19 cellular contexts compared by ENCODE assay signal in the genomic region with DNA sequence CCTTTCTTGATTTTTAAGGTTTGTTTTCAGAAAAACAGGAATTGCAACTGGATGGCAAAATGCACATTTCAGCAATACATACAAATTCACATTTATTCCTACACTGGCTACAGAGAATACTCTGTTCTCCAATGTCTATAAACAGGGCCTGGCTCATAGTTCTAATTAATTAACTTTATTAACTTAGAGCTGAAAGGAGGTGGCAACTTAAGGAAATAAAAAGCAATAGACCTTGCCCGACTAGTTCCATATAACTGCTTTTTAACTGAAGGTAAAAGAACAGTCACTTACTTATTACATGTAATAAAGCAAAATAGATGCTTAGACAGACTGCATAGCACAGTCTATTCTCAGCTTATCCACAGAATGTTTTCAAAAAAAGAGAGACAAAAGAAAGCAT.
"Had no signal": no experiment of that assay in that cellular context is flagged by ENCODE, and none has a peak within 500 bp of the region (broad histone marks: within the 10 kb centered on the region; RNA-seq: fewer than 3 reads in every experiment).

No MANE protein-coding gene starts in this region.

- H3K4me1 Mint-ChIP-seq: stimulated activated effector memory CD8-positive, alpha-beta T cell treated with anti-CD3 and anti-CD28 coated beads, Interleukin-12 subunit alpha, Interleukin-12 subunit beta, amount 100 ng/mL, for 72 hours had no signal

- H3K9me3 Mint-ChIP-seq: stimulated activated effector memory CD8-positive, alpha-beta T cell treated with anti-CD3 and anti-CD28 coated beads, Interleukin-12 subunit alpha, Interleukin-12 subunit beta, amount 100 ng/mL, for 72 hours had no signal

- H3K27me3 Mint-ChIP-seq: naive thymus-derived CD8-positive, alpha-beta T cell had no signal

- H3K27me3 ChIP-seq: colonic mucosa, esophagus squamous epithelium, gastroesophageal sphincter, transverse colon had no signal

- H3K36me3 Mint-ChIP-seq: naive thymus-derived CD8-positive, alpha-beta T cell; stimulated activated effector memory CD8-positive, alpha-beta T cell treated with anti-CD3 and anti-CD28 coated beads, Interleukin-12 subunit alpha, Interleukin-12 subunit beta, amount 100 ng/mL, for 72 hours had no signal

- H3K27ac ChIP-seq: colonic mucosa, gastroesophageal sphincter, thoracic aorta, transverse colon had no signal

- H3K4me1 ChIP-seq: colonic mucosa had no signal

- H3K4me3 ChIP-seq: colonic mucosa, esophagus squamous epithelium, gastroesophageal sphincter, mucosa of descending colon, smooth muscle cell, thoracic aorta, transverse colon had no signal

- ATAC-seq: gastroesophageal sphincter; left lobe of liver; mucosa of descending colon; naive thymus-derived CD8-positive, alpha-beta T cell; stimulated activated effector memory CD8-positive, alpha-beta T cell treated with anti-CD3 and anti-CD28 coated beads, Interleukin-12 subunit alpha, Interleukin-12 subunit beta, amount 100 ng/mL, for 72 hours; stimulated activated naive CD8-positive, alpha-beta T cell treated with anti-CD3 and anti-CD28 coated beads, Interleukin-15, Interleukin-2, amounts not matched to agents 100 U/mL and 50 U/mL, for 24 hours had no signal

- H3K27ac Mint-ChIP-seq: naive thymus-derived CD8-positive, alpha-beta T cell; stimulated activated effector memory CD8-positive, alpha-beta T cell treated with anti-CD3 and anti-CD28 coated beads, Interleukin-12 subunit alpha, Interleukin-12 subunit beta, amount 100 ng/mL, for 72 hours had no signal

- H3K4me3 Mint-ChIP-seq: naive thymus-derived CD8-positive, alpha-beta T cell; neural crest cell; stimulated activated effector memory CD8-positive, alpha-beta T cell treated with anti-CD3 and anti-CD28 coated beads, Interleukin-12 subunit alpha, Interleukin-12 subunit beta, amount 100 ng/mL, for 72 hours had no signal

- H3K9me3 ChIP-seq: colonic mucosa, esophagus squamous epithelium, gastroesophageal sphincter, mucosa of descending colon, thoracic aorta, transverse colon had no signal

- H3K36me3 ChIP-seq: colonic mucosa, esophagus squamous epithelium, gastroesophageal sphincter, thoracic aorta, transverse colon had no signal

- DNase-seq: colonic mucosa; dermis blood vessel endothelial cell; esophagus squamous epithelium; foreskin fibroblast; glutamatergic neuron; mammary epithelial cell; mucosa of descending colon; naive thymus-derived CD8-positive, alpha-beta T cell; right cardiac atrium; stimulated activated CD4-positive, alpha-beta T cell treated with anti-CD3 and anti-CD28 coated beads, Interleukin-4, amount 100 ng/mL, for 1 hour; stimulated activated CD8-positive, alpha-beta memory T cell treated with anti-CD3 and anti-CD28 coated beads, Interleukin-4, amount 100 ng/mL, for 48 hours; stimulated activated naive CD8-positive, alpha-beta T cell treated with anti-CD3 and anti-CD28 coated beads, Interleukin-15, Interleukin-2, amounts not matched to agents 100 U/mL and 50 U/mL, for 24 hours; transverse colon had no signal
